ENCODE assay signal across 14 cellular contexts in genomic region chr7:106423836-106424475, GRCh38.
DNase-seq lines count a peak whose midpoint lies in the region; ATAC-seq, FAIRE-seq and TF ChIP-seq lines count a peak whose summit lies in the region.
"Had no signal": no experiment of that assay in that cellular context is flagged by ENCODE, and none has a peak within 500 bp of the region (broad histone marks: within the 10 kb centered on the region; RNA-seq: fewer than 3 reads in every experiment).

No MANE protein-coding gene starts in this region.

- in situ Hi-C loops in HepG2 (cut with HindIII; ENCODE audit: extremely low pct_ligation_motif_present, low pct_unique_long_range_greater_than_20kb): no loop called here

- no peaks in the 10 kb centered on the region for H3K36me3 Mint-ChIP-seq in brain
- H3K36me3 Mint-ChIP-seq: CD8-positive, alpha-beta T cell had no signal

- H3K4me1 ChIP-seq in liver (ENCODE audit: control insufficient read depth in 4 of 4, insufficient read depth in 4 of 4, low read length in 3 of 4): peaks cover 7 to 29% (median 10%) of the 10 kb centered on the region in 4 donors
- no peaks in the 10 kb centered on the region for H3K4me1 ChIP-seq in HepG2 (ENCODE audit: insufficient read depth, low read length)
- H3K4me1 ChIP-seq in small intestine (ENCODE audit: control insufficient read depth in 2 of 2, insufficient read depth in 1 of 2, low read depth in 1 of 2, low read length in 1 of 2): no peaks in the 10 kb centered on the region

- peaks cover 39% of the 10 kb centered on the region for H3K4me1 Mint-ChIP-seq in brain

- 94% methylated on average over 5 of the region's 5 CpGs for WGBS in liver
- WGBS in HepG2 (ENCODE audit: low lambda C conversion rate): 43% methylated on average over 4 of the region's 5 CpGs
- WGBS in small intestine, 3 donors: 87 to 91% (median 90%) methylated on average over 5 of the region's 5 CpGs

- H3K9me3 ChIP-seq in liver (ENCODE audit: control insufficient read depth in 4 of 4, low read length in 3 of 4) (no peaks in the 10 kb centered on the region), HepG2 (ENCODE audit: low read length) (no peaks in the 10 kb centered on the region), small intestine (ENCODE audit: control insufficient read depth, low read depth) (no peaks in the 10 kb centered on the region)
- H3K9me3 ChIP-seq: thoracic aorta had no signal

- H3K4me3 Mint-ChIP-seq in brain: peak overlapping the region in 1 of 5 experiments; percentile 57
- H3K4me3 Mint-ChIP-seq: CD8-positive, alpha-beta T cell had no signal

- TF ChIP-seq RAD21 in liver (IDR thresholded peaks at IDR 0.05) (no peak), HepG2 (CRISPR knock-in tag; IDR thresholded peaks at IDR 0.05) (no peak)

- FAIRE-seq in HepG2 (lab: Jason Lieb, UNC) (no peak), small intestine (lab: Jason Lieb, UNC) (no peak)
- FAIRE-seq: endothelial cell of umbilical vein had no signal

- no TSS peak for BruUV-seq in HepG2 (replicated peaks; lab: Mats Ljungman, UMichigan)

- H3K79me2 ChIP-seq in HepG2 (ENCODE audit: insufficient read depth, low read length): no peaks in the 10 kb centered on the region

- CTCF ChIA-PET in HepG2 (lab: Yijun Ruan, JAX; ENCODE audit: low intra/inter-chr PET ratio, low total read pairs): no interaction called here

- no peak for TF ChIP-seq CTCF in liver (IDR thresholded peaks at IDR 0.05; ENCODE audit: low read depth, low read length, missing input control)
- no peak for TF ChIP-seq CTCF in HepG2 (CRISPR knock-in tag; IDR thresholded peaks at IDR 0.05)
- no peak for TF ChIP-seq CTCF in brain (conservative IDR thresholded peaks at IDR 0.05)

- POLR2A ChIA-PET in HepG2 (lab: Yijun Ruan, JAX): no interaction called here

- H3K9ac ChIP-seq in liver (ENCODE audit: low read depth in 1 of 2, low read length in 2 of 2) (no peak overlapping the region), HepG2 (ENCODE audit: insufficient read depth, low read depth, low read length) (no peak overlapping the region)

- H3K4me2 ChIP-seq in HepG2 (ENCODE audit: low read depth, low read length): no peak overlapping the region

- no peaks in the 10 kb centered on the region for H3K27me3 Mint-ChIP-seq in brain

- TF ChIP-seq POLR2A in HepG2 (IDR thresholded peaks at IDR 0.05; ENCODE audit: insufficient read depth in 1 of 2, low read depth in 2 of 2, low read length in 2 of 2): no peak

- H3K27me3 ChIP-seq in liver (ENCODE audit: control insufficient read depth in 4 of 4, insufficient read depth in 4 of 4, low read length in 3 of 4) (no peaks in the 10 kb centered on the region), HepG2 (ENCODE audit: control insufficient read depth in 1 of 2, insufficient read depth in 2 of 2, low read length in 2 of 2) (peaks cover 0 to 19% of the 10 kb centered on the region in 2 experiments; a peak in 1 of 5 replicates), small intestine (ENCODE audit: control insufficient read depth in 2 of 2, insufficient read depth in 2 of 2, low read length in 2 of 2) (no peaks in the 10 kb centered on the region)

- H3K27ac Mint-ChIP-seq in brain: peak overlapping the region in 4 of 5 experiments; percentile 77 to 94 (median 89)
- H3K27ac Mint-ChIP-seq: CD8-positive, alpha-beta T cell had no signal

- no peaks in the 10 kb centered on the region for H3K36me3 ChIP-seq in liver (ENCODE audit: control insufficient read depth in 4 of 4, insufficient read depth in 3 of 4, low read depth in 1 of 4, low read length in 3 of 4)
- H3K36me3 ChIP-seq in HepG2 (replicated peaks in 1 of 2; ENCODE audit: control insufficient read depth in 1 of 2, insufficient read depth in 2 of 2, low read length in 2 of 2): no peaks in the 10 kb centered on the region
- no peaks in the 10 kb centered on the region for H3K36me3 ChIP-seq in small intestine (ENCODE audit: control insufficient read depth in 2 of 2, insufficient read depth in 2 of 2, low read length in 2 of 2)
- H3K36me3 ChIP-seq: thoracic aorta had no signal

- no peak overlapping the region for H3K4me3 ChIP-seq in liver (ENCODE audit: low read depth in 1 of 3, low read length in 3 of 3)
- no peak overlapping the region for H3K4me3 ChIP-seq in HepG2 (replicated peaks in 1 of 3; ENCODE audit: insufficient read depth in 1 of 3, low read depth in 2 of 3, low read length in 3 of 3)
- H3K4me3 ChIP-seq in small intestine (ENCODE audit: low read depth in 1 of 2, low read length in 2 of 2): no peak overlapping the region

- TF ChIP-seq EP300 in HepG2 (IDR thresholded peaks at IDR 0.05; ENCODE audit: low read depth in 2 of 2, low read length in 2 of 2) (no peak), HepG2 (CRISPR knock-in tag; IDR thresholded peaks at IDR 0.05; ENCODE audit: borderline replicate concordance) (no peak)

- no peaks in the 10 kb centered on the region for H4K20me1 ChIP-seq in HepG2 (ENCODE audit: insufficient read depth, low read length)

- H3K9me3 Mint-ChIP-seq in brain: peaks cover 0 to 3% (median 0%) of the 10 kb centered on the region in 5 experiments
- H3K9me3 Mint-ChIP-seq: CD8-positive, alpha-beta T cell had no signal

- ATAC-seq in HepG2 (no peak), HG03460 (IDR thresholded peaks at IDR 0.05; ENCODE audit: unreplicated experiment) (no peak), HG03565 (IDR thresholded peaks at IDR 0.05; ENCODE audit: unreplicated experiment) (no peak)

- DNase-seq in HepG2 (ENCODE audit: low spot score): no peak
- peak; percentile 68 for DNase-seq in myocyte (ENCODE audit: low read depth)
- DNase-seq in EL: no peak
- DNase-seq in small intestine: no peak
- DNase-seq: CD8-positive, alpha-beta T cell; NCI-H748 treated with DMSO at 0.1 percent for 48 hours; nucleus accumbens had no signal

- peak overlapping the region; percentile 92 to 93 for H3K27ac ChIP-seq in liver (ENCODE audit: low read depth in 1 of 2, low read length in 2 of 2)
- no peak overlapping the region for H3K27ac ChIP-seq in HepG2 (ENCODE audit: extremely low read length, insufficient read depth, low read length)
- peak overlapping the region in 1 of 2 donors; percentile 56 for H3K27ac ChIP-seq in small intestine (ENCODE audit: low read depth in 1 of 2, low read length in 1 of 2)
- H3K27ac ChIP-seq: SK-N-MC had no signal

- no peak overlapping the region for H2AFZ ChIP-seq in HepG2 (ENCODE audit: low read length)

- intact Hi-C loops in HepG2 (cut with micrococcal nuclease; ENCODE audit: unreplicated experiment): no loop called here

TF ChIP-seq in liver, 16 proteins besides CTCF, POLR2A, EP300 and RAD21 (continues in another document):
- TF ChIP-seq JUND (IDR thresholded peaks at IDR 0.05) (no peak), YY1 (IDR thresholded peaks at IDR 0.05) (no peak), ATF3 (IDR thresholded peaks at IDR 0.05) (no peak), MAX (IDR thresholded peaks at IDR 0.05) (no peak), SP1 (IDR thresholded peaks at IDR 0.05) (no peak), GABPA (IDR thresholded peaks at IDR 0.05 in 1 of 2, conservative IDR thresholded peaks at IDR 0.05 in 1 of 2) (no peak)
- TF ChIP-seq, protein P1, sequence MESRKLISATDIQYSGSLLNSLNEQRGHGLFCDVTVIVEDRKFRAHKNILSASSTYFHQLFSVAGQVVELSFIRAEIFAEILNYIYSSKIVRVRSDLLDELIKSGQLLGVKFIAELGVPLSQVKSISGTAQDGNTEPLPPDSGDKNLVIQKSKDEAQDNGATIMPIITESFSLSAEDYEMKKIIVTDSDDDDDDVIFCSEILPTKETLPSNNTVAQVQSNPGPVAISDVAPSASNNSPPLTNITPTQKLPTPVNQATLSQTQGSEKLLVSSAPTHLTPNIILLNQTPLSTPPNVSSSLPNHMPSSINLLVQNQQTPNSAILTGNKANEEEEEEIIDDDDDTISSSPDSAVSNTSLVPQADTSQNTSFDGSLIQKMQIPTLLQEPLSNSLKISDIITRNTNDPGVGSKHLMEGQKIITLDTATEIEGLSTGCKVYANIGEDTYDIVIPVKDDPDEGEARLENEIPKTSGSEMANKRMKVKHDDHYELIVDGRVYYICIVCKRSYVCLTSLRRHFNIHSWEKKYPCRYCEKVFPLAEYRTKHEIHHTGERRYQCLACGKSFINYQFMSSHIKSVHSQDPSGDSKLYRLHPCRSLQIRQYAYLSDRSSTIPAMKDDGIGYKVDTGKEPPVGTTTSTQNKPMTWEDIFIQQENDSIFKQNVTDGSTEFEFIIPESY (IDR thresholded peaks at IDR 0.05): no peak

TF ChIP-seq in HepG2, 621 proteins besides CTCF, POLR2A, EP300 and RAD21:
- TF ChIP-seq ZNF773 (CRISPR knock-in tag; IDR thresholded peaks at IDR 0.05; ENCODE audit: borderline replicate concordance): no peak
- TF ChIP-seq, protein P2, sequence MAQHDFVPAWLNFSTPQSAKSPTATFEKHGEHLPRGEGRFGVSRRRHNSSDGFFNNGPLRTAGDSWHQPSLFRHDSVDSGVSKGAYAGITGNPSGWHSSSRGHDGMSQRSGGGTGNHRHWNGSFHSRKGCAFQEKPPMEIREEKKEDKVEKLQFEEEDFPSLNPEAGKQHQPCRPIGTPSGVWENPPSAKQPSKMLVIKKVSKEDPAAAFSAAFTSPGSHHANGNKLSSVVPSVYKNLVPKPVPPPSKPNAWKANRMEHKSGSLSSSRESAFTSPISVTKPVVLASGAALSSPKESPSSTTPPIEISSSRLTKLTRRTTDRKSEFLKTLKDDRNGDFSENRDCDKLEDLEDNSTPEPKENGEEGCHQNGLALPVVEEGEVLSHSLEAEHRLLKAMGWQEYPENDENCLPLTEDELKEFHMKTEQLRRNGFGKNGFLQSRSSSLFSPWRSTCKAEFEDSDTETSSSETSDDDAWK (CRISPR knock-in tag; IDR thresholded peaks at IDR 0.05): no peak
- TF ChIP-seq ISX (CRISPR knock-in tag; conservative IDR thresholded peaks at IDR 0.05): no peak
- TF ChIP-seq MTERF4 (CRISPR knock-in tag; IDR thresholded peaks at IDR 0.05): no peak
- TF ChIP-seq ZNF749 (CRISPR knock-in tag; IDR thresholded peaks at IDR 0.05; ENCODE audit: borderline replicate concordance): no peak
- no peak for TF ChIP-seq ZNF557 (CRISPR knock-in tag; IDR thresholded peaks at IDR 0.05)
- TF ChIP-seq ZFX (CRISPR knock-in tag; IDR thresholded peaks at IDR 0.05; ENCODE audit: low read depth): no peak
TF ChIP-seq in HepG2: peak in this region for 0.
